22 cellular contexts compared by ENCODE assay signal in the genomic region with DNA sequence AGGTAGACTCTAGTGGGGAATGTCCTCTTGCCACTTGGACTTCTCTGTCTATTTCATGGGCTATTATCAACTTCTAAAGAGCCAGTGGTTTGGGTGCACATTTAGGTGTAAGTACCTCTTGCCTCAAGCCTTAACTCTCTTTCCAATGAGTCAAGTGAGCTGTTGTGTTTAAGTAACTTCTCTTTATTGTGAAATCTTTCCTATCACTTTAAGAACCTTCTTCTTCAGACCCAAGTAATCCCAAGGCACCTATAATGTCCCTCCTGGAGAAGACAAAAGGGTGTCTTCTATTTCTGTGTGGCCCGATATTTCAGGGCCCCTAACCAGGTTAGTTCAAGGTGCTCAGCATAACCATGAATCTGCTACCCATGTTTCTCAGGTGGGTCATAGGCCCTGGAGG.
"Had no signal": no experiment of that assay in that cellular context is flagged by ENCODE, and none has a peak within 500 bp of the region (broad histone marks: within the 10 kb centered on the region; RNA-seq: fewer than 3 reads in every experiment).

No MANE protein-coding gene starts in this region.

- H3K4me2 ChIP-seq: neural progenitor cell, smooth muscle cell had no signal

- H3K27ac ChIP-seq: cardiac muscle cell, lower lobe of right lung, neural progenitor cell, tibial artery had no signal

- ATAC-seq: left lobe of liver; lower lobe of right lung; naive thymus-derived CD4-positive, alpha-beta T cell had no signal

- H3K4me3 Mint-ChIP-seq: activated naive CD4-positive, alpha-beta T cell treated with anti-CD3 and anti-CD28 coated beads, Interleukin-2, amount 10 ng/mL, durations not matched to agents 7 days and 5 days; naive thymus-derived CD4-positive, alpha-beta T cell; neural progenitor cell; stimulated activated naive CD8-positive, alpha-beta T cell treated with anti-CD3 and anti-CD28 coated beads, Interleukin-15, Interleukin-2, amounts not matched to agents 100 ng/mL and 50 ng/mL, for 24 hours; T-helper 1 cell treated with Interleukin-12 subunit alpha and Interleukin-12 subunit beta and Interleukin-4 antibody, amounts not matched to agents 30 μg/mL and 1 μg/mL, for 36 hours had no signal

- H3K27ac Mint-ChIP-seq: activated naive CD4-positive, alpha-beta T cell treated with anti-CD3 and anti-CD28 coated beads, Interleukin-2, amount 10 ng/mL, durations not matched to agents 7 days and 5 days; naive thymus-derived CD4-positive, alpha-beta T cell; neural progenitor cell; progenitor cell of endocrine pancreas; stimulated activated naive CD8-positive, alpha-beta T cell treated with anti-CD3 and anti-CD28 coated beads, Interleukin-15, Interleukin-2, amounts not matched to agents 100 ng/mL and 50 ng/mL, for 24 hours; T-helper 1 cell treated with Interleukin-12 subunit alpha and Interleukin-12 subunit beta and Interleukin-4 antibody, amounts not matched to agents 30 μg/mL and 1 μg/mL, for 36 hours had no signal

- H2AFZ ChIP-seq: neural progenitor cell had no signal

- H3K36me3 Mint-ChIP-seq: activated naive CD4-positive, alpha-beta T cell treated with anti-CD3 and anti-CD28 coated beads, Interleukin-2, amount 10 ng/mL, durations not matched to agents 7 days and 5 days; naive thymus-derived CD4-positive, alpha-beta T cell; neural progenitor cell had no signal

- H3K4me1 ChIP-seq: lower lobe of right lung, sigmoid colon, tibial artery had no signal

- H3K4me1 Mint-ChIP-seq: neural progenitor cell had no signal

- H3K9me3 Mint-ChIP-seq: activated naive CD4-positive, alpha-beta T cell treated with anti-CD3 and anti-CD28 coated beads, Interleukin-2, amount 10 ng/mL, durations not matched to agents 7 days and 5 days; naive thymus-derived CD4-positive, alpha-beta T cell; neural progenitor cell; stimulated activated naive CD8-positive, alpha-beta T cell treated with anti-CD3 and anti-CD28 coated beads, Interleukin-15, Interleukin-2, amounts not matched to agents 100 ng/mL and 50 ng/mL, for 24 hours; T-helper 1 cell treated with Interleukin-12 subunit alpha and Interleukin-12 subunit beta and Interleukin-4 antibody, amounts not matched to agents 30 μg/mL and 1 μg/mL, for 36 hours had no signal

- H3K36me3 ChIP-seq: cardiac muscle cell, lower lobe of right lung, neural progenitor cell, sigmoid colon, tibial artery had no signal

- H3K9me3 ChIP-seq: lower lobe of right lung, sigmoid colon, tibial artery had no signal

- H3K9ac ChIP-seq: neural progenitor cell had no signal

- H3K4me3 ChIP-seq: cardiac muscle cell, lower lobe of right lung, neural progenitor cell, sigmoid colon, smooth muscle cell, tibial artery had no signal

- DNase-seq: activated CD4-positive, alpha-beta T cell treated with anti-CD3 and anti-CD28 coated beads for 4 hours; activated CD4-positive, alpha-beta T cell treated with anti-CD3 and anti-CD28 coated beads, Interleukin-2, amount 50 U/mL, for 48 hours; activated CD4-positive, CD25-positive, alpha-beta regulatory T cell; activated naive CD4-positive, alpha-beta T cell treated with anti-CD3 and anti-CD28 coated beads, Interleukin-2, amount 10 ng/mL, durations not matched to agents 7 days and 5 days; activated T-cell treated with anti-CD3 and anti-CD28 coated beads, Interleukin-2, amount 50 U/mL, for 48 hours; cortex of kidney; foreskin fibroblast; lower lobe of right lung; naive thymus-derived CD4-positive, alpha-beta T cell; retina; sigmoid colon; stimulated activated CD4-positive, alpha-beta T cell treated with anti-CD3 and anti-CD28 coated beads, Interleukin-15, amount 100 ng/mL, for 24 hours; stimulated activated CD4-positive, alpha-beta T cell treated with anti-CD3 and anti-CD28 coated beads, Interleukin-2, amount 100 ng/mL, for 48 hours; substantia nigra; tibial artery had no signal
